ENCODE assay signal across 18 cellular contexts in genomic region chr3:186082150-186082549, GRCh38. TPM values are rescaled to one million over a fixed set of nuclear protein-coding genes. Genes with fewer than 3 reads are reported as not detected.
DNase-seq lines count a peak whose midpoint lies in the region; ATAC-seq, FAIRE-seq and TF ChIP-seq lines count a peak whose summit lies in the region.
"Had no signal": no experiment of that assay in that cellular context is flagged by ENCODE, and none has a peak within 500 bp of the region (broad histone marks: within the 10 kb centered on the region; RNA-seq: fewer than 3 reads in every experiment).

No MANE protein-coding gene starts in this region.

- H3K27ac ChIP-seq in GM23338 (ENCODE audit: low read depth) (peak overlapping the region; percentile 93), ascending aorta (peak overlapping the region; percentile 38 to 49), H1 (ENCODE audit: low read depth, low read length) (no peak overlapping the region)
- H3K27ac ChIP-seq: C4-2B, GM23248 had no signal

- H3K9me3 Mint-ChIP-seq in GM23338 = peaks cover 5% of the 10 kb centered on the region; the same call in 2 of the 3 replicates
- H3K9me3 Mint-ChIP-seq: CD4-positive, CD25-positive, alpha-beta regulatory T cell; CD8-positive, alpha-beta T cell had no signal

- H3K18ac ChIP-seq in H1 (ENCODE audit: extremely low read depth, low read length) = no peak overlapping the region

- no peak overlapping the region for H3K4ac ChIP-seq in H1 (replicated peaks; ENCODE audit: insufficient read length, low read depth, low read length)

- H3K23me2 ChIP-seq in H1 (ENCODE audit: low read depth, low read length) = no peaks in the 10 kb centered on the region

- DNase-seq in GM23338 (ENCODE audit: low spot score) (no peak), ascending aorta (ENCODE audit: low spot score in 2 of 2) (no peak), H1 (ENCODE audit: low read depth in 1 of 2, low spot score in 2 of 2) (no peak), activated gamma-delta T cell treated with Interleukin-2 at 50 U/mL for 16 hours (no peak), NCI-H526 (lab: John Stamatoyannopoulos, UW) (no peak), GM10266 (ENCODE audit: extremely low spot score) (no peak)
- DNase-seq: 8988T; Caco-2; CD4-positive, CD25-positive, alpha-beta regulatory T cell; CD8-positive, alpha-beta T cell; DMS153; DND-41; GM23248 had no signal

- H3K4me3 Mint-ChIP-seq in GM23338 = no peak overlapping the region
- H3K4me3 Mint-ChIP-seq: CD4-positive, CD25-positive, alpha-beta regulatory T cell; CD8-positive, alpha-beta T cell had no signal

- peaks cover 71% of the 10 kb centered on the region for H3K4me1 ChIP-seq in GM23338 (ENCODE audit: insufficient read depth)
- peaks cover 8 to 13% of the 10 kb centered on the region in 2 donors for H3K4me1 ChIP-seq in ascending aorta
- H3K4me1 ChIP-seq in H1 (replicated peaks in 1 of 4; ENCODE audit: control insufficient read depth in 3 of 4, insufficient read depth in 4 of 4, low read length in 3 of 4) = peaks cover 4 to 16% (median 16%) of the 10 kb centered on the region in 4 experiments; a peak in 6 of 7 replicates
- H3K4me1 ChIP-seq: Caco-2 had no signal

- POLR2A ChIA-PET in H1 (lab: Charles Lee; ENCODE audit: partially characterized antibody) = interaction anchor here (0.9 to 3.6 kb wide), 5 partner anchors 9 to 35 kb away, joined by 3 to 15 read pairs (median 10); partner anchors contain the start of gene ETV5

- no peak for TF ChIP-seq EP300 in H1 (IDR thresholded peaks at IDR 0.05; ENCODE audit: borderline replicate concordance in 1 of 2, low read depth in 2 of 2, low read length in 2 of 2)

- no peak overlapping the region for H4K5ac ChIP-seq in H1 (ENCODE audit: insufficient read length, low read depth, low read length)

- no peak overlapping the region for H2AFZ ChIP-seq in GM23338
- no peak overlapping the region for H2AFZ ChIP-seq in H1 (ENCODE audit: low read length)
- H2AFZ ChIP-seq: GM23248 had no signal

- 99% methylated on average over 8 of the region's 8 CpGs; no CpG with 5 or more reads in 1 of the 2 experiments for WGBS in H1 (ENCODE audit: extremely low coverage in 1 of 2, insufficient coverage in 1 of 2, insufficient read length in 1 of 2, insufficient replicate concordance in 2 of 2, low coverage in 1 of 2, low lambda C conversion rate in 2 of 2, missing lambda C conversion rate in 1 of 2), 2 experiments

- H3K23ac ChIP-seq in H1 (ENCODE audit: insufficient read length) = no peak overlapping the region

- no peak overlapping the region for H2BK5ac ChIP-seq in H1 (ENCODE audit: low read depth, low read length)

- H3K36me3 ChIP-seq in GM23338 (ENCODE audit: insufficient read depth) (no peaks in the 10 kb centered on the region), ascending aorta (peaks cover 0 to 3% of the 10 kb centered on the region in 2 donors), H1 (ENCODE audit: control insufficient read depth in 2 of 4, insufficient read depth in 4 of 4, low read length in 3 of 4) (peaks cover 0 to 5% (median 0%) of the 10 kb centered on the region in 4 experiments; a peak in 3 of 8 replicates)

- TF ChIP-seq RAD21 in H1 (IDR thresholded peaks at IDR 0.05 in 1 of 2, conservative IDR thresholded peaks at IDR 0.05 in 1 of 2; ENCODE audit: low read depth in 2 of 2, low read length in 2 of 2) = no peak

- no peaks in the 10 kb centered on the region for H3K79me1 ChIP-seq in H1 (ENCODE audit: low read depth, low read length)

- no peaks in the 10 kb centered on the region for H3F3A ChIP-seq in GM23338 (replicated peaks; ENCODE audit: low read depth)

- H3K14ac ChIP-seq in H1 (ENCODE audit: insufficient read length) = no peak overlapping the region

- TF ChIP-seq POLR2A in H1 (IDR thresholded peaks at IDR 0.05; ENCODE audit: control extremely low read depth in 1 of 2, low read depth in 2 of 2, low read length in 2 of 2) = no peak

- no peak for TF ChIP-seq CTCF in GM23338 (conservative IDR thresholded peaks at IDR 0.05; ENCODE audit: low read depth in 2 of 2)
- no peak for TF ChIP-seq CTCF in ascending aorta (IDR thresholded peaks at IDR 0.05)
- no peak for TF ChIP-seq CTCF in H1 (IDR thresholded peaks at IDR 0.05; ENCODE audit: control extremely low read depth in 1 of 3, insufficient read depth in 1 of 3, low read depth in 1 of 3, low read length in 3 of 3)
- TF ChIP-seq CTCF in GM10266 (IDR thresholded peaks at IDR 0.05; ENCODE audit: control insufficient read depth, insufficient read depth, low read depth, missing control alignments) = no peak

- no peaks in the 10 kb centered on the region for H3K9me2 ChIP-seq in GM23338 (ENCODE audit: insufficient read depth)

- H4K20me1 ChIP-seq in GM23338 (replicated peaks; ENCODE audit: insufficient read depth) (no peaks in the 10 kb centered on the region), H1 (replicated peaks in 1 of 2; ENCODE audit: control insufficient read depth in 1 of 2, insufficient read depth in 2 of 2, low read length in 2 of 2) (no peaks in the 10 kb centered on the region)

- no peaks in the 10 kb centered on the region for H3K9me3 ChIP-seq in ascending aorta
- peaks cover 0 to 2% of the 10 kb centered on the region in 2 experiments; a peak in 2 of 4 replicates for H3K9me3 ChIP-seq in H1 (ENCODE audit: insufficient read depth in 2 of 2, low read depth in 1 of 2, low read length in 1 of 2)
- H3K9me3 ChIP-seq: Caco-2 had no signal

- peaks cover 44% of the 10 kb centered on the region for H3K36me3 Mint-ChIP-seq in GM23338 (ENCODE audit: low read depth)
- H3K36me3 Mint-ChIP-seq: CD4-positive, CD25-positive, alpha-beta regulatory T cell; CD8-positive, alpha-beta T cell had no signal

- no peak for ATAC-seq in GM23338
- ATAC-seq: CD8-positive, alpha-beta T cell; HCT116 had no signal

- no peak overlapping the region for H2BK20ac ChIP-seq in H1 (ENCODE audit: low read length)

- H3K4me1 Mint-ChIP-seq in GM23338 = peaks cover 68% of the 10 kb centered on the region
- H3K4me1 Mint-ChIP-seq: CD4-positive, CD25-positive, alpha-beta regulatory T cell had no signal

- peaks cover 21% of the 10 kb centered on the region for H3K79me2 ChIP-seq in GM23338 (replicated peaks; ENCODE audit: insufficient read depth)
- no peaks in the 10 kb centered on the region for H3K79me2 ChIP-seq in H1 (ENCODE audit: control insufficient read depth in 1 of 2, insufficient read depth in 2 of 2, low read length in 2 of 2)

- H2AK5ac ChIP-seq in H1 (ENCODE audit: low read depth, low read length) = no peak overlapping the region

- H2BK120ac ChIP-seq in H1 (replicated peaks; ENCODE audit: low read depth, low read length) = no peak overlapping the region

- H3K27ac Mint-ChIP-seq in GM23338 = 0 out of 2 replicates have a peak overlapping the region, but pooled peaks have one; percentile 32
- H3K27ac Mint-ChIP-seq: CD4-positive, CD25-positive, alpha-beta regulatory T cell; CD8-positive, alpha-beta T cell had no signal

- H3K9ac ChIP-seq in H1 (replicated peaks in 1 of 4; ENCODE audit: extremely low read depth in 1 of 4, low read depth in 3 of 4, low read length in 3 of 4) = no peak overlapping the region
- H3K9ac ChIP-seq: GM23248 had no signal

- H4K8ac ChIP-seq in H1 (ENCODE audit: extremely low read depth, insufficient read depth, low read length) = no peak overlapping the region

- H3K4me3 ChIP-seq in GM23338 = no peak overlapping the region
- no peak overlapping the region for H3K4me3 ChIP-seq in ascending aorta
- no peak overlapping the region for H3K4me3 ChIP-seq in H1 (ENCODE audit: extremely low read depth in 1 of 4, insufficient read depth in 2 of 4, low read depth in 3 of 4, low read length in 4 of 4)
- H3K4me3 ChIP-seq: GM23248 had no signal

- peaks cover 3% of the 10 kb centered on the region for H3K27me3 Mint-ChIP-seq in GM23338 (ENCODE audit: insufficient read depth, low read depth, poor library complexity)

- intact Hi-C loops in ascending aorta (cut with DNase I) = no loop called here

- no peak overlapping the region for H2BK15ac ChIP-seq in H1 (ENCODE audit: low read length)

- no peak overlapping the region for H4K91ac ChIP-seq in H1 (replicated peaks; ENCODE audit: insufficient read length, low read length)

- H3K27me3 ChIP-seq in GM23338 (ENCODE audit: insufficient read depth) (no peaks in the 10 kb centered on the region), ascending aorta (no peaks in the 10 kb centered on the region), H1 (replicated peaks in 1 of 4; ENCODE audit: control insufficient read depth in 3 of 4, extremely low read depth in 1 of 4, insufficient read depth in 3 of 4, low read length in 3 of 4) (no peaks in the 10 kb centered on the region)

- no peak overlapping the region for H3K56ac ChIP-seq in H1 (replicated peaks; ENCODE audit: insufficient read length, low read depth, low read length)

- peak overlapping the region; percentile 78; the same call in 1 of the 2 replicates for H2BK12ac ChIP-seq in H1 (ENCODE audit: low read depth, low read length)

- FAIRE-seq in H1 (lab: Jason Lieb, UNC) = no peak
- FAIRE-seq: G401.6, GM12891, H54 had no signal

- CTCF ChIA-PET in H1 (lab: Charles Lee; ENCODE audit: partially characterized antibody) = interaction anchor here (0.6 to 1.9 kb wide), 4 partner anchors 10 to 180 kb away, joined by 3 to 6 read pairs (median 4); no protein-coding TSS in a partner anchor

- H3K4me2 ChIP-seq in GM23338 (peak overlapping the region; percentile 14), H1 (ENCODE audit: insufficient read depth in 1 of 2, low read depth in 2 of 2, low read length in 2 of 2) (no peak overlapping the region)

TF ChIP-seq in H1, 55 proteins besides CTCF, POLR2A, EP300 and RAD21 (continues in another document):
- TF ChIP-seq SIX5 (IDR thresholded peaks at IDR 0.05; ENCODE audit: low read depth, low read length) (no peak), PHF8 (conservative IDR thresholded peaks at IDR 0.05; ENCODE audit: low read depth, low read length) (no peak), BCL11A (IDR thresholded peaks at IDR 0.05; ENCODE audit: low read depth in 2 of 2, low read length in 2 of 2) (no peak), CTBP2 (IDR thresholded peaks at IDR 0.05; ENCODE audit: borderline replicate concordance, insufficient read depth, insufficient read length, low read length) (no peak), ZNF274 (IDR thresholded peaks at IDR 0.05; ENCODE audit: borderline replicate concordance, extremely low read depth, low read length) (no peak), FOSL1 (IDR thresholded peaks at IDR 0.05; ENCODE audit: insufficient read depth, low read depth, low read length) (no peak)

RNA-seq across cellular contexts. Expression of gene ETV5, which starts 26.7 kb away (rescaled TPM):
- 48.4 and 57.1 TPM in 2 replicates for total RNA-seq in GM23338 (2014; rRNA removed; shearing (Covaris generic))
- polyA plus RNA-seq in GM23338 (2016; fragmentation: Nextera tagmentation; extraction: Ambion mirVana) = 32.2 and 33.5 TPM in 2 replicates
- total RNA-seq in ascending aorta = 15.8 TPM
- total RNA-seq in H1 (2021; fragmentation: NEBNext Ultra II Directional; extraction: Animal tissue kit (Norgen Biotek cat#: 25700)) = 31.9 and 36.9 TPM in 2 replicates
- polyA plus RNA-seq in H1 (2011; rRNA removed) = 11.8 and 13.1 TPM in 2 replicates
- 9.3 TPM for polyA plus RNA-seq in H1 (2011; cell fraction: cytosol; rRNA removed)
- 13.9 TPM for polyA plus RNA-seq in H1 (2011; cell fraction: nucleus; rRNA removed)
- polyA plus RNA-seq in H1 (2012, experiment 1 of 2) = 16.4 to 19.6 TPM (median 18.1 TPM) in 4 replicates
- 31.3 TPM for polyA plus RNA-seq in H1 (2012, experiment 2 of 2)
- 24.7 TPM for polyA plus RNA-seq in H1 (2013, experiment 1 of 2)
- 25.7 TPM for polyA plus RNA-seq in H1 (2013, experiment 2 of 2)
- polyA minus RNA-seq in H1 (2011; rRNA and poly(A)+ RNA removed) = 35.6 and 42.7 TPM in 2 replicates
- 26.0 TPM for polyA minus RNA-seq in H1 (2011; cell fraction: cytosol; rRNA and poly(A)+ RNA removed)
- 17.8 TPM for polyA minus RNA-seq in H1 (2011; cell fraction: nucleus; rRNA and poly(A)+ RNA removed)
- total RNA-seq: CD4-positive, CD25-positive, alpha-beta regulatory T cell had no signal
